10 cellular contexts compared by ENCODE assay signal in genomic region chr12:104520242-104520900, GRCh38.
DNase-seq lines count a peak whose midpoint lies in the region; ATAC-seq and TF ChIP-seq lines count a peak whose summit lies in the region.
"Had no signal": no experiment of that assay in that cellular context is flagged by ENCODE, and none has a peak within 500 bp of the region (broad histone marks: within the 10 kb centered on the region; RNA-seq: fewer than 3 reads in every experiment).

No MANE protein-coding gene starts in this region.

- TF ChIP-seq POLR2A in erythroblast (IDR thresholded peaks at IDR 0.05; ENCODE audit: low read length), result no peak

- ATAC-seq in GM18870 (IDR thresholded peaks at IDR 0.05; ENCODE audit: unreplicated experiment), result peak; percentile 48
- peak; percentile 61 for ATAC-seq in HG03064 (IDR thresholded peaks at IDR 0.05; ENCODE audit: low read depth, unreplicated experiment)
- no peak for ATAC-seq in HG03025 (IDR thresholded peaks at IDR 0.05; ENCODE audit: low FRiP score, unreplicated experiment)

- DNase-seq in BE2C (peak; percentile 88), SK-N-DZ (ENCODE audit: low spot score) (peak; percentile 75), middle frontal gyrus (ENCODE audit: extremely low spot score, low spot score) (no peak), erythroblast (lab: John Stamatoyannopoulos, UW) (no peak)
- no peak for DNase-seq in activated effector memory CD4-positive, alpha-beta T cell treated with anti-CD3 and anti-CD28 coated beads, Interleukin-2, amount 50 U/mL, for 16 hours
- DNase-seq: brain microvascular endothelial cell had no signal

- no peak for TF ChIP-seq CTCF in BE2C (IDR thresholded peaks at IDR 0.05; ENCODE audit: low read depth, low read length)

- H3K27me3 ChIP-seq in BE2C, result no peaks in the 10 kb centered on the region
- H3K27me3 ChIP-seq: brain microvascular endothelial cell, right atrium auricular region had no signal

- no peak overlapping the region for H3K4me3 ChIP-seq in BE2C (ENCODE audit: low read depth, low read length)
- H3K4me3 ChIP-seq: right atrium auricular region had no signal

- H3K36me3 ChIP-seq in BE2C, result no peaks in the 10 kb centered on the region
- H3K36me3 ChIP-seq: brain microvascular endothelial cell, right atrium auricular region had no signal

- H3K9me3 ChIP-seq in BE2C, result no peaks in the 10 kb centered on the region
- H3K9me3 ChIP-seq: right atrium auricular region had no signal

- peaks cover 26% of the 10 kb centered on the region for H3K4me1 ChIP-seq in BE2C

Comparison
In these comparisons a context has a peak if more than half of its experiments do, and no peak if none do; other contexts are left out.
1. DNase-seq: peak in BE2C (single experiment) and SK-N-DZ (single experiment); none in middle frontal gyrus (single experiment), activated effector memory CD4-positive, alpha-beta T cell treated with anti-CD3 and anti-CD28 coated beads, Interleukin-2, amount 50 U/mL, for 16 hours (single experiment) and erythroblast (0 of 2).